7 cellular contexts compared by ENCODE assay signal in genomic region chr17:62724398-62725146, GRCh38.
A peak's percentile ranks its signal among the peaks of the same experiment; 100 is the strongest.
DNase-seq lines count a peak whose midpoint lies in the region; ATAC-seq and TF ChIP-seq lines count a peak whose summit lies in the region.

No MANE protein-coding gene starts in this region.

- peak overlapping the region; percentile 45 for H3K4me3 Mint-ChIP-seq in activated CD4-positive, alpha-beta T cell treated with anti-CD3 and anti-CD28 coated beads, Interleukin-2, amount 10 ng/mL, durations not matched to agents 24 days and 14 days

- peak overlapping the region; percentile 52 for H3K27ac Mint-ChIP-seq in activated CD4-positive, alpha-beta T cell treated with anti-CD3 and anti-CD28 coated beads, Interleukin-2, amount 10 ng/mL, durations not matched to agents 24 days and 14 days

- H3K9me3 Mint-ChIP-seq in activated CD4-positive, alpha-beta T cell treated with anti-CD3 and anti-CD28 coated beads, Interleukin-2, amount 10 ng/mL, durations not matched to agents 24 days and 14 days = peaks cover 3% of the 10 kb centered on the region

- intact Hi-C loops in activated CD4-positive, alpha-beta T cell treated with anti-CD3 and anti-CD28 coated beads, Interleukin-2, amount 10 ng/mL, durations not matched to agents 24 days and 14 days (cut with micrococcal nuclease) = loop anchor here (1.0 kb wide), 2 partner anchors 71 to 244 kb away; no protein-coding TSS in a partner anchor
- intact Hi-C loops in Right ventricle myocardium superior (cut with DNase I) = no loop called here

- H3K4me3 ChIP-seq in epithelial cell of esophagus (ENCODE audit: low read length) = peak overlapping the region; percentile 20

- H3K4me1 Mint-ChIP-seq in activated CD4-positive, alpha-beta T cell treated with anti-CD3 and anti-CD28 coated beads, Interleukin-2, amount 10 ng/mL, durations not matched to agents 24 days and 14 days = peaks cover 13% of the 10 kb centered on the region

- ATAC-seq in GM19467 (IDR thresholded peaks at IDR 0.05; ENCODE audit: unreplicated experiment) (peak; percentile 93), HG03457 (IDR thresholded peaks at IDR 0.05; ENCODE audit: unreplicated experiment) (peak; percentile 89), Right ventricle myocardium superior (ENCODE audit: poor library complexity) (no peak), left lobe of liver (no peak)

- peaks cover 78% of the 10 kb centered on the region for H3K27me3 Mint-ChIP-seq in activated CD4-positive, alpha-beta T cell treated with anti-CD3 and anti-CD28 coated beads, Interleukin-2, amount 10 ng/mL, durations not matched to agents 24 days and 14 days

- peak; percentile 86 for DNase-seq in activated CD4-positive, alpha-beta T cell treated with anti-CD3 and anti-CD28 coated beads, Interleukin-2, amount 10 ng/mL, durations not matched to agents 24 days and 14 days
- DNase-seq in epithelial cell of esophagus (ENCODE audit: low read depth) = peak; percentile 94
- peak; percentile 35 to 38 for DNase-seq in stimulated activated CD8-positive, alpha-beta memory T cell treated with anti-CD3 and anti-CD28 coated beads, Interleukin-2, amount 100 ng/mL, for 1 hour (ENCODE audit: low read depth in 2 of 2)
- DNase-seq in Right ventricle myocardium superior = no peak
- no peak for DNase-seq in left lobe of liver (ENCODE audit: low spot score)

- peaks cover 2% of the 10 kb centered on the region for H3K36me3 Mint-ChIP-seq in activated CD4-positive, alpha-beta T cell treated with anti-CD3 and anti-CD28 coated beads, Interleukin-2, amount 10 ng/mL, durations not matched to agents 24 days and 14 days (ENCODE audit: low read depth)

- no peak for TF ChIP-seq CTCF in epithelial cell of esophagus (IDR thresholded peaks at IDR 0.05; ENCODE audit: insufficient read depth, low read depth, low read length, missing control alignments)

Comparison
In these comparisons a context has a peak if more than half of its experiments do, and no peak if none do; other contexts are left out.
1. ATAC-seq: peak in GM19467 (single experiment) and HG03457 (single experiment); none in Right ventricle myocardium superior (single experiment) and left lobe of liver (single experiment).
2. DNase-seq: peak in activated CD4-positive, alpha-beta T cell treated with anti-CD3 and anti-CD28 coated beads, Interleukin-2, amount 10 ng/mL, durations not matched to agents 24 days and 14 days (single experiment), epithelial cell of esophagus (single experiment) and stimulated activated CD8-positive, alpha-beta memory T cell treated with anti-CD3 and anti-CD28 coated beads, Interleukin-2, amount 100 ng/mL, for 1 hour (2 of 2); none in Right ventricle myocardium superior (single experiment) and left lobe of liver (single experiment).